ENCODE assay signal across 8 cellular contexts in genomic region chr14:21070610-21071224, GRCh38. TPM values are rescaled to one million over a fixed set of nuclear protein-coding genes. Genes with fewer than 3 reads are reported as not detected.
A peak's percentile ranks its signal among the peaks of the same experiment; 100 is the strongest.
DNase-seq lines count a peak whose midpoint lies in the region; ATAC-seq and TF ChIP-seq lines count a peak whose summit lies in the region.

No MANE protein-coding gene starts in this region.

- peaks cover 31% of the 10 kb centered on the region for H3K36me3 ChIP-seq in HUES48 (ENCODE audit: control insufficient read depth, insufficient read depth, low read length)

- CTCF ChIA-PET in activated B cell treated with CpG ODN at 0.5 μM for 24 hours (lab: Charles Lee) = interaction anchor here (0.6 to 3.3 kb wide), 10 partner anchors 15 to 58 kb away, joined by 3 to 62 read pairs (median 5); partner anchors contain the start of gene TMEM253

- H3K36me3 Mint-ChIP-seq in activated B cell treated with CpG ODN at 0.5 μM for 24 hours (ENCODE audit: low read depth) = no peaks in the 10 kb centered on the region
- no peaks in the 10 kb centered on the region for H3K36me3 Mint-ChIP-seq in natural killer cell treated with Interleukin-12 subunit alpha and Interleukin-12 subunit beta and Interleukin-15 and Interleukin-18, amount 100 ng/mL, for 72 hours

- H3K4me3 ChIP-seq in HUES48 (ENCODE audit: low read depth, low read length) = peak overlapping the region; percentile 91
- peak overlapping the region; percentile 81 for H3K4me3 ChIP-seq in fibroblast of the aortic adventitia (ENCODE audit: low read depth, low read length)

- TF ChIP-seq CTCF in activated B cell treated with CpG ODN at 0.5 μM for 24 hours (IDR thresholded peaks at IDR 0.05) (no peak), fibroblast of the aortic adventitia (IDR thresholded peaks at IDR 0.05; ENCODE audit: insufficient read depth, low read length) (no peak)

- H3K9ac ChIP-seq in HUES48 (ENCODE audit: low read depth, low read length) = peak overlapping the region; percentile 45; the same call in 1 of the 2 replicates

- DNase-seq in CD1c-positive myeloid dendritic cell (ENCODE audit: extremely low spot score) (peak; percentile 67), activated B cell treated with CpG ODN at 0.5 μM for 24 hours (no peak), fibroblast of the aortic adventitia (ENCODE audit: low read depth) (peak; percentile 45)
- peak; percentile 61 for DNase-seq in natural killer cell treated with Interleukin-12 subunit alpha and Interleukin-12 subunit beta and Interleukin-15 and Interleukin-18, amount 100 ng/mL, for 72 hours (ENCODE audit: low spot score)

- H3K27me3 Mint-ChIP-seq in activated B cell treated with CpG ODN at 0.5 μM for 24 hours = peaks cover 13% of the 10 kb centered on the region
- H3K27me3 Mint-ChIP-seq in natural killer cell treated with Interleukin-12 subunit alpha and Interleukin-12 subunit beta and Interleukin-15 and Interleukin-18, amount 100 ng/mL, for 72 hours = peaks cover 51 to 59% of the 10 kb centered on the region in 2 donors

- H3K27me3 ChIP-seq in HUES48 (ENCODE audit: control insufficient read depth, insufficient read depth, low read length) = peaks cover 20% of the 10 kb centered on the region

- POLR2A ChIA-PET in activated B cell treated with CpG ODN at 0.5 μM for 24 hours (lab: Charles Lee) = interaction anchor here (0.8 to 2.6 kb wide), 7 partner anchors 17 to 59 kb away, joined by 3 to 21 read pairs (median 5); partner anchors contain the start of gene TMEM253

- peak overlapping the region; percentile 97 for H3K27ac ChIP-seq in HUES48 (ENCODE audit: low read depth, low read length)

- H3K4me1 ChIP-seq in HUES48 (ENCODE audit: control insufficient read depth, insufficient read depth, low read length) = peaks cover 12% of the 10 kb centered on the region

- H3K9me3 Mint-ChIP-seq in activated B cell treated with CpG ODN at 0.5 μM for 24 hours = no peaks in the 10 kb centered on the region
- H3K9me3 Mint-ChIP-seq in natural killer cell treated with Interleukin-12 subunit alpha and Interleukin-12 subunit beta and Interleukin-15 and Interleukin-18, amount 100 ng/mL, for 72 hours = no peaks in the 10 kb centered on the region

- ATAC-seq in GM18867 (IDR thresholded peaks at IDR 0.05; ENCODE audit: unreplicated experiment) = peak; percentile 14
- peak; percentile 22 for ATAC-seq in activated B cell treated with CpG ODN at 0.5 μM for 24 hours (ENCODE audit: low read depth)
- peak; percentile 18 to 30 for ATAC-seq in natural killer cell treated with Interleukin-12 subunit alpha and Interleukin-12 subunit beta and Interleukin-15 and Interleukin-18, amount 100 ng/mL, for 72 hours
- no peak for ATAC-seq in HG02588 (IDR thresholded peaks at IDR 0.05; ENCODE audit: unreplicated experiment)
- ATAC-seq in HG03469 (IDR thresholded peaks at IDR 0.05; ENCODE audit: unreplicated experiment) = no peak

- peaks cover 42% of the 10 kb centered on the region for H3K4me1 Mint-ChIP-seq in activated B cell treated with CpG ODN at 0.5 μM for 24 hours
- peaks cover 25 to 36% of the 10 kb centered on the region in 2 donors for H3K4me1 Mint-ChIP-seq in natural killer cell treated with Interleukin-12 subunit alpha and Interleukin-12 subunit beta and Interleukin-15 and Interleukin-18, amount 100 ng/mL, for 72 hours (ENCODE audit: low read depth in 2 of 2)

- intact Hi-C loops in activated B cell treated with CpG ODN at 0.5 μM for 24 hours (cut with micrococcal nuclease) = loop anchor here (2.0 to 10.0 kb wide), 2 partner anchors 46 to 436 kb away; partner anchors contain the start of gene NDRG2

- H3K4me3 Mint-ChIP-seq in activated B cell treated with CpG ODN at 0.5 μM for 24 hours = peak overlapping the region; percentile 83
- peak overlapping the region; percentile 87 for H3K4me3 Mint-ChIP-seq in natural killer cell treated with Interleukin-12 subunit alpha and Interleukin-12 subunit beta and Interleukin-15 and Interleukin-18, amount 100 ng/mL, for 72 hours

- no peaks in the 10 kb centered on the region for H3K9me3 ChIP-seq in HUES48 (ENCODE audit: control insufficient read depth, insufficient read depth, low read length)

- peak overlapping the region; percentile 56 for H3K27ac Mint-ChIP-seq in activated B cell treated with CpG ODN at 0.5 μM for 24 hours
- H3K27ac Mint-ChIP-seq in natural killer cell treated with Interleukin-12 subunit alpha and Interleukin-12 subunit beta and Interleukin-15 and Interleukin-18, amount 100 ng/mL, for 72 hours = peak overlapping the region in 1 of 2 donors; percentile 63

RNA-seq across cellular contexts. Expression of gene ARHGEF40, which starts 0.6 kb away (rescaled TPM):
- total RNA-seq in activated B cell treated with CpG ODN at 0.5 μM for 24 hours = 1.0 and 1.4 TPM in 2 replicates
- 47.4 and 71.9 TPM in 2 replicates for total RNA-seq in fibroblast of the aortic adventitia (ENCODE audit: low replicate concordance)
- total RNA-seq in natural killer cell treated with Interleukin-12 subunit alpha and Interleukin-12 subunit beta and Interleukin-15 and Interleukin-18, amount 100 ng/mL, for 72 hours = under 1 TPM; 0.36 to 0.75 TPM

RNA-seq across cellular contexts. Expression of gene RNASE8, which starts 13.1 kb away (rescaled TPM):
- total RNA-seq in activated B cell treated with CpG ODN at 0.5 μM for 24 hours = not detected in 2 replicates
- total RNA-seq in fibroblast of the aortic adventitia (ENCODE audit: low replicate concordance) = not detected in 2 replicates
- not detected for total RNA-seq in natural killer cell treated with Interleukin-12 subunit alpha and Interleukin-12 subunit beta and Interleukin-15 and Interleukin-18, amount 100 ng/mL, for 72 hours

RNA-seq across cellular contexts. Expression of gene ZNF219, which starts 27.7 kb away (rescaled TPM):
- 1.6 and 2.3 TPM in 2 replicates for total RNA-seq in activated B cell treated with CpG ODN at 0.5 μM for 24 hours
- 5.9 and 22.4 TPM in 2 replicates for total RNA-seq in fibroblast of the aortic adventitia (ENCODE audit: low replicate concordance)
- 1 to 10 TPM; 4.5 to 9.5 TPM for total RNA-seq in natural killer cell treated with Interleukin-12 subunit alpha and Interleukin-12 subunit beta and Interleukin-15 and Interleukin-18, amount 100 ng/mL, for 72 hours

RNA-seq across cellular contexts. Expression of gene RNASE7, which starts 28.6 kb away (rescaled TPM):
- total RNA-seq in activated B cell treated with CpG ODN at 0.5 μM for 24 hours = not detected in 2 replicates
- total RNA-seq in fibroblast of the aortic adventitia (ENCODE audit: low replicate concordance) = not detected in 2 replicates
- total RNA-seq in natural killer cell treated with Interleukin-12 subunit alpha and Interleukin-12 subunit beta and Interleukin-15 and Interleukin-18, amount 100 ng/mL, for 72 hours = not detected

RNA-seq across cellular contexts. Expression of gene TMEM253, which starts 30.1 kb away (rescaled TPM):
- total RNA-seq in activated B cell treated with CpG ODN at 0.5 μM for 24 hours = not detected in 2 replicates
- total RNA-seq in fibroblast of the aortic adventitia (ENCODE audit: low replicate concordance) = 0.27 TPM in 1 of 2 replicates, not detected in the other
- not detected for total RNA-seq in natural killer cell treated with Interleukin-12 subunit alpha and Interleukin-12 subunit beta and Interleukin-15 and Interleukin-18, amount 100 ng/mL, for 72 hours

Comparison
In these comparisons a context has a peak if more than half of its experiments do, and no peak if none do; other contexts are left out.
1. ATAC-seq: peak in GM18867 (single experiment), activated B cell treated with CpG ODN at 0.5 μM for 24 hours (single experiment) and natural killer cell treated with Interleukin-12 subunit alpha and Interleukin-12 subunit beta and Interleukin-15 and Interleukin-18, amount 100 ng/mL, for 72 hours (2 of 2); none in HG02588 (single experiment) and HG03469 (single experiment).
2. RNA of gene ARHGEF40, which starts 0.6 kb away (total RNA-seq): 47.4 to 71.9 TPM in fibroblast of the aortic adventitia; 1.0 to 1.4 TPM in activated B cell treated with CpG ODN at 0.5 μM for 24 hours and 0.36 to 0.75 TPM in natural killer cell treated with Interleukin-12 subunit alpha and Interleukin-12 subunit beta and Interleukin-15 and Interleukin-18, amount 100 ng/mL, for 72 hours; every median in the first group is over 10 times any median in the second.